In the genomic region with DNA sequence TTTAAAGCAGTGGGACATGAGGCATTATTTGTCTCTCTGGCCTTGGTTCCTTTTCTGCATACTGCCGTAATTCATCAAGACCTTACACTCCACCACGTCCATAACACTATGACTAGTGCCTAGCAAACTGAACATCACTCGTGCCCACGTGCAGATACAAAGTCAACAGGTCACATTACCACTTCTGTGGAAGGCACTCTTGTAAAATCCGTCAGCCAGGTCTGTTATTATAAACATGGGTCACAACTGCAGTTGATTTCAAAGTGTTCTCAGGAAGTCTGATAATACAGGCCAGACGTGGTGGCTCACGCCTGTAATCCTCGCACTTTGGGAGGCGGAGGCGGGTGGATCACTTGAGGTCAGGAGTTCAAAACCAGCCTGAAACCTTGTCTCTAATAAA, we compare ENCODE assay signal across 30 cellular contexts. TPM values are rescaled to one million over a fixed set of nuclear protein-coding genes. Genes with fewer than 3 reads are reported as not detected.
"Had no signal": no experiment of that assay in that cellular context is flagged by ENCODE, and none has a peak within 500 bp of the region (broad histone marks: within the 10 kb centered on the region; RNA-seq: fewer than 3 reads in every experiment).

No MANE protein-coding gene starts in this region.

- H3K9me3 ChIP-seq: colonic mucosa, gastrocnemius medialis had no signal

- H3K4me3 ChIP-seq: colonic mucosa, esophagus squamous epithelium, gastrocnemius medialis, heart right ventricle, left lung, lower lobe of right lung, mucosa of descending colon had no signal

- H3K27ac ChIP-seq: colonic mucosa, epithelial cell of prostate, esophagus squamous epithelium, gastrocnemius medialis, heart right ventricle, left lung, lower lobe of right lung had no signal

- H3K36me3 ChIP-seq: colonic mucosa, gastrocnemius medialis, left lung had no signal

- H3K4me1 ChIP-seq: colonic mucosa, gastrocnemius medialis, heart right ventricle, left lung, lower lobe of right lung had no signal

- H3K27me3 ChIP-seq: colonic mucosa, esophagus squamous epithelium, gastrocnemius medialis, heart right ventricle, left lung had no signal

- DNase-seq: colonic mucosa; cortex of kidney; effector CD8-positive, alpha-beta T cell; effector memory CD8-positive, alpha-beta T cell; endodermal cell; erythroblast; esophagus squamous epithelium; foreskin fibroblast; foreskin melanocyte; gastrocnemius medialis; glutamatergic neuron; head of caudate nucleus; heart right ventricle; hippocampal formation; left cardiac atrium; left lung; left ventricle myocardium superior; lower lobe of right lung; mesenchymal stem cell; mucosa of descending colon; naive B cell had no signal

RNA-seq across cellular contexts. Expression of gene VSIG10L2, which starts 14.1 kb away (rescaled TPM):
- total RNA-seq: colonic mucosa, dermis microvascular lymphatic vessel endothelial cell, endodermal cell, esophagus mucosa, glomerular endothelial cell, kidney epithelial cell, left ventricle myocardium superior, lower lobe of right lung, lung microvascular endothelial cell, mesenteric fat pad, mesothelial cell of epicardium, myocyte had no signal

RNA-seq across cellular contexts. Expression of gene DDX25, which starts 55.6 kb away (rescaled TPM):
- total RNA-seq: dermis microvascular lymphatic vessel endothelial cell, esophagus mucosa, gastrocnemius medialis, glomerular endothelial cell, heart right ventricle, left ventricle myocardium superior, lower lobe of right lung, mesenteric fat pad, myocyte had no signal
